ENCODE assay signal across 1 cellular context in the genomic region with DNA sequence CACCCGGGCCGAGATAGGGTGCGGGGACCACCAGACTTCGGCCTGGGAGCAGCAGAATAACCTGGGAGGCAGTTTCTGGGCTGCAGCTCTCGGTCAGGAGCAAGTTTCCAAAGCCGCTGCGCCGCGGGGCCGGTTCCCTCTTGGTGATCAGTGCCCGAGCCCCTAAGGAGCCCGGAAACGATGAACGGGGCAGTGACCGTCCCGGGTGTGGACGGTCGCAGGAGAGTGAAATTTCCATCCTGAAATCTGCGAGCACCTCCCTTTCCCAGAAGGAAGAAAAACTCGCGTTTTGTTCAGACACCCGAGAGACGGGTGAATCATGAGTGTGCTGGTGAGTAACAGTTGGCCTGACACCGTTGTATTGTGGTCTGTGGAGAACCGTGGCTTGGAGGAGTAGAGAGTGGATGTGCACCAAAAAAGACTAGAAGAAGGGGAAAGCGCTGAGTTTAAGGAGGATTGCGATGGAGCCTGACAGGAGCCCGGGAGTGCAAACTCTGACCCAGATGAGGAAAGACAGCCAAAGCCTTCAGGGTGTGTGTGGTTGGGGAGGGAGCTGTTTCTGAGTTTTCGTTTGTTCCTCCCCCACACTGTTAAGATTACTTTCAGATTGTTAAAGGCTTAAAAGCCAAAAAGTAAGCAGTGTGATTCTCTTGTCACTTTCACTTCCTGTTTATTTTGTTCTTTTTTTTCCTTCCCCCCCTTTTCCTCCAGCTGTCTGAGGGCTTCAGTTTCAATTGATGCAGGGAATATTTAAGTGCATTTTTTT.
TF ChIP-seq lines count a peak whose summit lies in the region.

No MANE protein-coding gene starts in this region.

TF ChIP-seq in GM12878, 131 proteins besides CTCF, POLR2A, EP300 and RAD21 (continued from another document and continues in another):
- peak; percentile 57; the same call in 1 of the 2 replicates for TF ChIP-seq TARDBP (IDR thresholded peaks at IDR 0.05; ENCODE audit: borderline replicate concordance)
- TF ChIP-seq MAX (IDR thresholded peaks at IDR 0.05; ENCODE audit: low read depth, low read length), result peak; percentile 29; the same call in 1 of the 2 replicates
- TF ChIP-seq, protein P1, sequence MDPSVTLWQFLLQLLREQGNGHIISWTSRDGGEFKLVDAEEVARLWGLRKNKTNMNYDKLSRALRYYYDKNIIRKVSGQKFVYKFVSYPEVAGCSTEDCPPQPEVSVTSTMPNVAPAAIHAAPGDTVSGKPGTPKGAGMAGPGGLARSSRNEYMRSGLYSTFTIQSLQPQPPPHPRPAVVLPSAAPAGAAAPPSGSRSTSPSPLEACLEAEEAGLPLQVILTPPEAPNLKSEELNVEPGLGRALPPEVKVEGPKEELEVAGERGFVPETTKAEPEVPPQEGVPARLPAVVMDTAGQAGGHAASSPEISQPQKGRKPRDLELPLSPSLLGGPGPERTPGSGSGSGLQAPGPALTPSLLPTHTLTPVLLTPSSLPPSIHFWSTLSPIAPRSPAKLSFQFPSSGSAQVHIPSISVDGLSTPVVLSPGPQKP (IDR thresholded peaks at IDR 0.05; ENCODE audit: low read depth, low read length), result no peak
- peak; percentile 71; the same call in 1 of the 2 replicates for TF ChIP-seq BMI1 (IDR thresholded peaks at IDR 0.05; ENCODE audit: borderline replicate concordance)
- TF ChIP-seq NBN (IDR thresholded peaks at IDR 0.05), result peak; percentile 94
- TF ChIP-seq, protein P2, sequence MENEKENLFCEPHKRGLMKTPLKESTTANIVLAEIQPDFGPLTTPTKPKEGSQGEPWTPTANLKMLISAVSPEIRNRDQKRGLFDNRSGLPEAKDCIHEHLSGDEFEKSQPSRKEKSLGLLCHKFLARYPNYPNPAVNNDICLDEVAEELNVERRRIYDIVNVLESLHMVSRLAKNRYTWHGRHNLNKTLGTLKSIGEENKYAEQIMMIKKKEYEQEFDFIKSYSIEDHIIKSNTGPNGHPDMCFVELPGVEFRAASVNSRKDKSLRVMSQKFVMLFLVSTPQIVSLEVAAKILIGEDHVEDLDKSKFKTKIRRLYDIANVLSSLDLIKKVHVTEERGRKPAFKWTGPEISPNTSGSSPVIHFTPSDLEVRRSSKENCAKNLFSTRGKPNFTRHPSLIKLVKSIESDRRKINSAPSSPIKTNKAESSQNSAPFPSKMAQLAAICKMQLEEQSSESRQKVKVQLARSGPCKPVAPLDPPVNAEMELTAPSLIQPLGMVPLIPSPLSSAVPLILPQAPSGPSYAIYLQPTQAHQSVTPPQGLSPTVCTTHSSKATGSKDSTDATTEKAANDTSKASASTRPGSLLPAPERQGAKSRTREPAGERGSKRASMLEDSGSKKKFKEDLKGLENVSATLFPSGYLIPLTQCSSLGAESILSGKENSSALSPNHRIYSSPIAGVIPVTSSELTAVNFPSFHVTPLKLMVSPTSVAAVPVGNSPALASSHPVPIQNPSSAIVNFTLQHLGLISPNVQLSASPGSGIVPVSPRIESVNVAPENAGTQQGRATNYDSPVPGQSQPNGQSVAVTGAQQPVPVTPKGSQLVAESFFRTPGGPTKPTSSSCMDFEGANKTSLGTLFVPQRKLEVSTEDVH (IDR thresholded peaks at IDR 0.05; ENCODE audit: low read depth, partially characterized antibody), result no peak
- no peak for TF ChIP-seq SUZ12 (IDR thresholded peaks at IDR 0.05; ENCODE audit: unreplicated experiment)
- peak; percentile 29; the same call in 1 of the 2 replicates for TF ChIP-seq PML (IDR thresholded peaks at IDR 0.05; ENCODE audit: low read length)
- TF ChIP-seq HDAC6 (IDR thresholded peaks at IDR 0.05; ENCODE audit: unreplicated experiment), result peak; percentile 23
- peak; percentile 71; the same call in 1 of the 2 replicates for TF ChIP-seq TBL1XR1 (IDR thresholded peaks at IDR 0.05; ENCODE audit: low read depth, low read length)
- TF ChIP-seq, protein P3, sequence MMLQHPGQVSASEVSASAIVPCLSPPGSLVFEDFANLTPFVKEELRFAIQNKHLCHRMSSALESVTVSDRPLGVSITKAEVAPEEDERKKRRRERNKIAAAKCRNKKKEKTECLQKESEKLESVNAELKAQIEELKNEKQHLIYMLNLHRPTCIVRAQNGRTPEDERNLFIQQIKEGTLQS (IDR thresholded peaks at IDR 0.05; ENCODE audit: borderline replicate concordance, extremely low read depth, low read depth, low read length), result no peak
- 0 out of 2 replicates have a peak, but pooled peaks have one; percentile 35 for TF ChIP-seq ZNF217 (IDR thresholded peaks at IDR 0.05)
- no peak for TF ChIP-seq KAT2A (conservative IDR thresholded peaks at IDR 0.05; ENCODE audit: control insufficient read depth, low read depth, low read length)
- peak; percentile 93 for TF ChIP-seq DPF2 (IDR thresholded peaks at IDR 0.05)
- TF ChIP-seq ZSCAN29 (IDR thresholded peaks at IDR 0.05), result no peak
- TF ChIP-seq ZBTB4 (CRISPR knock-in tag; IDR thresholded peaks at IDR 0.05), result no peak
- no peak for TF ChIP-seq STAT1 (conservative IDR thresholded peaks at IDR 0.05)
- peak; percentile 72; the same call in 1 of the 2 replicates for TF ChIP-seq BCL11A (IDR thresholded peaks at IDR 0.05; ENCODE audit: low read depth, low read length)
- TF ChIP-seq SP1 (IDR thresholded peaks at IDR 0.05; ENCODE audit: low read depth, low read length), result no peak
- TF ChIP-seq STAT3 (IDR thresholded peaks at IDR 0.05; ENCODE audit: low read depth, low read length), result no peak
- TF ChIP-seq NRF1 (conservative IDR thresholded peaks at IDR 0.05; ENCODE audit: low read depth, low read length), result no peak
- peak; percentile 74 for TF ChIP-seq NKRF (conservative IDR thresholded peaks at IDR 0.05)
- TF ChIP-seq IRF4 (IDR thresholded peaks at IDR 0.05; ENCODE audit: low read depth, low read length), result peak; percentile 90
- TF ChIP-seq, protein P4, sequence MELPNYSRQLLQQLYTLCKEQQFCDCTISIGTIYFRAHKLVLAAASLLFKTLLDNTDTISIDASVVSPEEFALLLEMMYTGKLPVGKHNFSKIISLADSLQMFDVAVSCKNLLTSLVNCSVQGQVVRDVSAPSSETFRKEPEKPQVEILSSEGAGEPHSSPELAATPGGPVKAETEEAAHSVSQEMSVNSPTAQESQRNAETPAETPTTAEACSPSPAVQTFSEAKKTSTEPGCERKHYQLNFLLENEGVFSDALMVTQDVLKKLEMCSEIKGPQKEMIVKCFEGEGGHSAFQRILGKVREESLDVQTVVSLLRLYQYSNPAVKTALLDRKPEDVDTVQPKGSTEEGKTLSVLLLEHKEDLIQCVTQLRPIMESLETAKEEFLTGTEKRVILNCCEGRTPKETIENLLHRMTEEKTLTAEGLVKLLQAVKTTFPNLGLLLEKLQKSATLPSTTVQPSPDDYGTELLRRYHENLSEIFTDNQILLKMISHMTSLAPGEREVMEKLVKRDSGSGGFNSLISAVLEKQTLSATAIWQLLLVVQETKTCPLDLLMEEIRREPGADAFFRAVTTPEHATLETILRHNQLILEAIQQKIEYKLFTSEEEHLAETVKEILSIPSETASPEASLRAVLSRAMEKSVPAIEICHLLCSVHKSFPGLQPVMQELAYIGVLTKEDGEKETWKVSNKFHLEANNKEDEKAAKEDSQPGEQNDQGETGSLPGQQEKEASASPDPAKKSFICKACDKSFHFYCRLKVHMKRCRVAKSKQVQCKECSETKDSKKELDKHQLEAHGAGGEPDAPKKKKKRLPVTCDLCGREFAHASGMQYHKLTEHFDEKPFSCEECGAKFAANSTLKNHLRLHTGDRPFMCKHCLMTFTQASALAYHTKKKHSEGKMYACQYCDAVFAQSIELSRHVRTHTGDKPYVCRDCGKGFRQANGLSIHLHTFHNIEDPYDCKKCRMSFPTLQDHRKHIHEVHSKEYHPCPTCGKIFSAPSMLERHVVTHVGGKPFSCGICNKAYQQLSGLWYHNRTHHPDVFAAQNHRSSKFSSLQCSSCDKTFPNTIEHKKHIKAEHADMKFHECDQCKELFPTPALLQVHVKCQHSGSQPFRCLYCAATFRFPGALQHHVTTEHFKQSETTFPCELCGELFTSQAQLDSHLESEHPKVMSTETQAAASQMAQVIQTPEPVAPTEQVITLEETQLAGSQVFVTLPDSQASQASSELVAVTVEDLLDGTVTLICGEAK (IDR thresholded peaks at IDR 0.05; ENCODE audit: borderline replicate concordance), result no peak; the same call in 1 of the 2 replicates
- TF ChIP-seq IRF5 (IDR thresholded peaks at IDR 0.05; ENCODE audit: borderline replicate concordance), result 0 out of 2 replicates have a peak, but pooled peaks have one; percentile 8
- TF ChIP-seq IKZF2 (IDR thresholded peaks at IDR 0.05), result peak; percentile 97
- TF ChIP-seq ZNF384 (IDR thresholded peaks at IDR 0.05; ENCODE audit: borderline replicate concordance, low read depth, low read length), result peak; percentile 94
- TF ChIP-seq, protein P5, sequence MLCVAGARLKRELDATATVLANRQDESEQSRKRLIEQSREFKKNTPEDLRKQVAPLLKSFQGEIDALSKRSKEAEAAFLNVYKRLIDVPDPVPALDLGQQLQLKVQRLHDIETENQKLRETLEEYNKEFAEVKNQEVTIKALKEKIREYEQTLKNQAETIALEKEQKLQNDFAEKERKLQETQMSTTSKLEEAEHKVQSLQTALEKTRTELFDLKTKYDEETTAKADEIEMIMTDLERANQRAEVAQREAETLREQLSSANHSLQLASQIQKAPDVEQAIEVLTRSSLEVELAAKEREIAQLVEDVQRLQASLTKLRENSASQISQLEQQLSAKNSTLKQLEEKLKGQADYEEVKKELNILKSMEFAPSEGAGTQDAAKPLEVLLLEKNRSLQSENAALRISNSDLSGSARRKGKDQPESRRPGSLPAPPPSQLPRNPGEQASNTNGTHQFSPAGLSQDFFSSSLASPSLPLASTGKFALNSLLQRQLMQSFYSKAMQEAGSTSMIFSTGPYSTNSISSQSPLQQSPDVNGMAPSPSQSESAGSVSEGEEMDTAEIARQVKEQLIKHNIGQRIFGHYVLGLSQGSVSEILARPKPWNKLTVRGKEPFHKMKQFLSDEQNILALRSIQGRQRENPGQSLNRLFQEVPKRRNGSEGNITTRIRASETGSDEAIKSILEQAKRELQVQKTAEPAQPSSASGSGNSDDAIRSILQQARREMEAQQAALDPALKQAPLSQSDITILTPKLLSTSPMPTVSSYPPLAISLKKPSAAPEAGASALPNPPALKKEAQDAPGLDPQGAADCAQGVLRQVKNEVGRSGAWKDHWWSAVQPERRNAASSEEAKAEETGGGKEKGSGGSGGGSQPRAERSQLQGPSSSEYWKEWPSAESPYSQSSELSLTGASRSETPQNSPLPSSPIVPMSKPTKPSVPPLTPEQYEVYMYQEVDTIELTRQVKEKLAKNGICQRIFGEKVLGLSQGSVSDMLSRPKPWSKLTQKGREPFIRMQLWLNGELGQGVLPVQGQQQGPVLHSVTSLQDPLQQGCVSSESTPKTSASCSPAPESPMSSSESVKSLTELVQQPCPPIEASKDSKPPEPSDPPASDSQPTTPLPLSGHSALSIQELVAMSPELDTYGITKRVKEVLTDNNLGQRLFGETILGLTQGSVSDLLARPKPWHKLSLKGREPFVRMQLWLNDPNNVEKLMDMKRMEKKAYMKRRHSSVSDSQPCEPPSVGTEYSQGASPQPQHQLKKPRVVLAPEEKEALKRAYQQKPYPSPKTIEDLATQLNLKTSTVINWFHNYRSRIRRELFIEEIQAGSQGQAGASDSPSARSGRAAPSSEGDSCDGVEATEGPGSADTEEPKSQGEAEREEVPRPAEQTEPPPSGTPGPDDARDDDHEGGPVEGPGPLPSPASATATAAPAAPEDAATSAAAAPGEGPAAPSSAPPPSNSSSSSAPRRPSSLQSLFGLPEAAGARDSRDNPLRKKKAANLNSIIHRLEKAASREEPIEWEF (IDR thresholded peaks at IDR 0.05; ENCODE audit: insufficient replicate concordance, low read depth, low read length), result peak; percentile 64
